ENCODE assay signal across 1 cellular context in genomic region chr1:107464827-107465226, GRCh38.
TF ChIP-seq lines count a peak whose summit lies in the region.

No MANE protein-coding gene starts in this region.

TF ChIP-seq in GM12878, 131 proteins besides CTCF, POLR2A, EP300 and RAD21 (continued from another document and continues in another):
- TF ChIP-seq, protein P1, sequence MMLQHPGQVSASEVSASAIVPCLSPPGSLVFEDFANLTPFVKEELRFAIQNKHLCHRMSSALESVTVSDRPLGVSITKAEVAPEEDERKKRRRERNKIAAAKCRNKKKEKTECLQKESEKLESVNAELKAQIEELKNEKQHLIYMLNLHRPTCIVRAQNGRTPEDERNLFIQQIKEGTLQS (IDR thresholded peaks at IDR 0.05; ENCODE audit: borderline replicate concordance, extremely low read depth, low read depth, low read length) = no peak
- TF ChIP-seq, protein P2, sequence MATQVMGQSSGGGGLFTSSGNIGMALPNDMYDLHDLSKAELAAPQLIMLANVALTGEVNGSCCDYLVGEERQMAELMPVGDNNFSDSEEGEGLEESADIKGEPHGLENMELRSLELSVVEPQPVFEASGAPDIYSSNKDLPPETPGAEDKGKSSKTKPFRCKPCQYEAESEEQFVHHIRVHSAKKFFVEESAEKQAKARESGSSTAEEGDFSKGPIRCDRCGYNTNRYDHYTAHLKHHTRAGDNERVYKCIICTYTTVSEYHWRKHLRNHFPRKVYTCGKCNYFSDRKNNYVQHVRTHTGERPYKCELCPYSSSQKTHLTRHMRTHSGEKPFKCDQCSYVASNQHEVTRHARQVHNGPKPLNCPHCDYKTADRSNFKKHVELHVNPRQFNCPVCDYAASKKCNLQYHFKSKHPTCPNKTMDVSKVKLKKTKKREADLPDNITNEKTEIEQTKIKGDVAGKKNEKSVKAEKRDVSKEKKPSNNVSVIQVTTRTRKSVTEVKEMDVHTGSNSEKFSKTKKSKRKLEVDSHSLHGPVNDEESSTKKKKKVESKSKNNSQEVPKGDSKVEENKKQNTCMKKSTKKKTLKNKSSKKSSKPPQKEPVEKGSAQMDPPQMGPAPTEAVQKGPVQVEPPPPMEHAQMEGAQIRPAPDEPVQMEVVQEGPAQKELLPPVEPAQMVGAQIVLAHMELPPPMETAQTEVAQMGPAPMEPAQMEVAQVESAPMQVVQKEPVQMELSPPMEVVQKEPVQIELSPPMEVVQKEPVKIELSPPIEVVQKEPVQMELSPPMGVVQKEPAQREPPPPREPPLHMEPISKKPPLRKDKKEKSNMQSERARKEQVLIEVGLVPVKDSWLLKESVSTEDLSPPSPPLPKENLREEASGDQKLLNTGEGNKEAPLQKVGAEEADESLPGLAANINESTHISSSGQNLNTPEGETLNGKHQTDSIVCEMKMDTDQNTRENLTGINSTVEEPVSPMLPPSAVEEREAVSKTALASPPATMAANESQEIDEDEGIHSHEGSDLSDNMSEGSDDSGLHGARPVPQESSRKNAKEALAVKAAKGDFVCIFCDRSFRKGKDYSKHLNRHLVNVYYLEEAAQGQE (IDR thresholded peaks at IDR 0.05; ENCODE audit: low read depth, low read length) = no peak
- TF ChIP-seq TARDBP (IDR thresholded peaks at IDR 0.05; ENCODE audit: borderline replicate concordance) = no peak
- TF ChIP-seq, protein P3, sequence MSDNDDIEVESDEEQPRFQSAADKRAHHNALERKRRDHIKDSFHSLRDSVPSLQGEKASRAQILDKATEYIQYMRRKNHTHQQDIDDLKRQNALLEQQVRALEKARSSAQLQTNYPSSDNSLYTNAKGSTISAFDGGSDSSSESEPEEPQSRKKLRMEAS (IDR thresholded peaks at IDR 0.05; ENCODE audit: low read depth, low read length) = no peak
- no peak for TF ChIP-seq HDAC6 (IDR thresholded peaks at IDR 0.05; ENCODE audit: unreplicated experiment)
- no peak for TF ChIP-seq RBBP5 (conservative IDR thresholded peaks at IDR 0.05)
- no peak for TF ChIP-seq NR2F1 (conservative IDR thresholded peaks at IDR 0.05)
- TF ChIP-seq IKZF2 (IDR thresholded peaks at IDR 0.05) = peak; percentile 45; a peak in 2 of 4 replicates
- TF ChIP-seq NKRF (conservative IDR thresholded peaks at IDR 0.05) = no peak
- TF ChIP-seq RAD51 (IDR thresholded peaks at IDR 0.05) = no peak
- TF ChIP-seq CHD2 (IDR thresholded peaks at IDR 0.05; ENCODE audit: borderline replicate concordance, low read depth, low read length) = no peak
- no peak for TF ChIP-seq POLR2AphosphoS2 (IDR thresholded peaks at IDR 0.05; ENCODE audit: low read depth, low read length)
- TF ChIP-seq, protein P4, sequence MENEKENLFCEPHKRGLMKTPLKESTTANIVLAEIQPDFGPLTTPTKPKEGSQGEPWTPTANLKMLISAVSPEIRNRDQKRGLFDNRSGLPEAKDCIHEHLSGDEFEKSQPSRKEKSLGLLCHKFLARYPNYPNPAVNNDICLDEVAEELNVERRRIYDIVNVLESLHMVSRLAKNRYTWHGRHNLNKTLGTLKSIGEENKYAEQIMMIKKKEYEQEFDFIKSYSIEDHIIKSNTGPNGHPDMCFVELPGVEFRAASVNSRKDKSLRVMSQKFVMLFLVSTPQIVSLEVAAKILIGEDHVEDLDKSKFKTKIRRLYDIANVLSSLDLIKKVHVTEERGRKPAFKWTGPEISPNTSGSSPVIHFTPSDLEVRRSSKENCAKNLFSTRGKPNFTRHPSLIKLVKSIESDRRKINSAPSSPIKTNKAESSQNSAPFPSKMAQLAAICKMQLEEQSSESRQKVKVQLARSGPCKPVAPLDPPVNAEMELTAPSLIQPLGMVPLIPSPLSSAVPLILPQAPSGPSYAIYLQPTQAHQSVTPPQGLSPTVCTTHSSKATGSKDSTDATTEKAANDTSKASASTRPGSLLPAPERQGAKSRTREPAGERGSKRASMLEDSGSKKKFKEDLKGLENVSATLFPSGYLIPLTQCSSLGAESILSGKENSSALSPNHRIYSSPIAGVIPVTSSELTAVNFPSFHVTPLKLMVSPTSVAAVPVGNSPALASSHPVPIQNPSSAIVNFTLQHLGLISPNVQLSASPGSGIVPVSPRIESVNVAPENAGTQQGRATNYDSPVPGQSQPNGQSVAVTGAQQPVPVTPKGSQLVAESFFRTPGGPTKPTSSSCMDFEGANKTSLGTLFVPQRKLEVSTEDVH (IDR thresholded peaks at IDR 0.05; ENCODE audit: low read depth, partially characterized antibody) = no peak
- peak; percentile 35; the same call in 1 of the 2 replicates for TF ChIP-seq SMC3 (IDR thresholded peaks at IDR 0.05; ENCODE audit: borderline replicate concordance, low read length)
- no peak for TF ChIP-seq TBL1XR1 (IDR thresholded peaks at IDR 0.05; ENCODE audit: low read depth, low read length)
- TF ChIP-seq KDM1A (IDR thresholded peaks at IDR 0.05; ENCODE audit: borderline replicate concordance) = no peak
- peak; percentile 36; the same call in 1 of the 2 replicates for TF ChIP-seq RUNX3 (IDR thresholded peaks at IDR 0.05; ENCODE audit: low read length)
- TF ChIP-seq BCL11A (IDR thresholded peaks at IDR 0.05; ENCODE audit: low read depth, low read length) = no peak
- TF ChIP-seq, protein P5, sequence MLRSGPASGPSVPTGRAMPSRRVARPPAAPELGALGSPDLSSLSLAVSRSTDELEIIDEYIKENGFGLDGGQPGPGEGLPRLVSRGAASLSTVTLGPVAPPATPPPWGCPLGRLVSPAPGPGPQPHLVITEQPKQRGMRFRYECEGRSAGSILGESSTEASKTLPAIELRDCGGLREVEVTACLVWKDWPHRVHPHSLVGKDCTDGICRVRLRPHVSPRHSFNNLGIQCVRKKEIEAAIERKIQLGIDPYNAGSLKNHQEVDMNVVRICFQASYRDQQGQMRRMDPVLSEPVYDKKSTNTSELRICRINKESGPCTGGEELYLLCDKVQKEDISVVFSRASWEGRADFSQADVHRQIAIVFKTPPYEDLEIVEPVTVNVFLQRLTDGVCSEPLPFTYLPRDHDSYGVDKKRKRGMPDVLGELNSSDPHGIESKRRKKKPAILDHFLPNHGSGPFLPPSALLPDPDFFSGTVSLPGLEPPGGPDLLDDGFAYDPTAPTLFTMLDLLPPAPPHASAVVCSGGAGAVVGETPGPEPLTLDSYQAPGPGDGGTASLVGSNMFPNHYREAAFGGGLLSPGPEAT (IDR thresholded peaks at IDR 0.05; ENCODE audit: low read depth) = peak; percentile 57; the same call in 1 of the 2 replicates
- TF ChIP-seq IRF3 (IDR thresholded peaks at IDR 0.05) = no peak
- no peak for TF ChIP-seq IRF5 (IDR thresholded peaks at IDR 0.05; ENCODE audit: borderline replicate concordance)
- TF ChIP-seq, protein P6, sequence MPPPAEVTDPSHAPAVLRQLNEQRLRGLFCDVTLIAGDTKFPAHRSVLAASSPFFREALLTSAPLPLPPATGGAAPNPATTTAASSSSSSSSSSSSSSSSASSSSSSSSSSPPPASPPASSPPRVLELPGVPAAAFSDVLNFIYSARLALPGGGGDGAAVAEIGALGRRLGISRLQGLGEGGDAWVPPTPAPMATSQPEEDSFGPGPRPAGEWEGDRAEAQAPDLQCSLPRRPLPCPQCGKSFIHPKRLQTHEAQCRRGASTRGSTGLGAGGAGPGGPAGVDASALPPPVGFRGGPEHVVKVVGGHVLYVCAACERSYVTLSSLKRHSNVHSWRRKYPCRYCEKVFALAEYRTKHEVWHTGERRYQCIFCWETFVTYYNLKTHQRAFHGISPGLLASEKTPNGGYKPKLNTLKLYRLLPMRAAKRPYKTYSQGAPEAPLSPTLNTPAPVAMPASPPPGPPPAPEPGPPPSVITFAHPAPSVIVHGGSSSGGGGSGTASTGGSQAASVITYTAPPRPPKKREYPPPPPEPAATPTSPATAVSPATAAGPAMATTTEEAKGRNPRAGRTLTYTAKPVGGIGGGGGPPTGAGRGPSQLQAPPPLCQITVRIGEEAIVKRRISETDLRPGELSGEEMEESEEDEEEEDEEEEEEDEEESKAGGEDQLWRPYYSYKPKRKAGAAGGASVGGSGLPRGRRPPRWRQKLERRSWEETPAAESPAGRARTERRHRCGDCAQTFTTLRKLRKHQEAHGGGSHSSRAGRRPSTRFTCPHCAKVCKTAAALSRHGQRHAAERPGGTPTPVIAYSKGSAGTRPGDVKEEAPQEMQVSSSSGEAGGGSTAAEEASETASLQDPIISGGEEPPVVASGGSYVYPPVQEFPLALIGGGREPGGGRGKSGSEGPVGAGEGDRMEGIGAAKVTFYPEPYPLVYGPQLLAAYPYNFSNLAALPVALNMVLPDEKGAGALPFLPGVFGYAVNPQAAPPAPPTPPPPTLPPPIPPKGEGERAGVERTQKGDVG (CRISPR knock-in tag; IDR thresholded peaks at IDR 0.05) = no peak
- TF ChIP-seq RCOR1 (conservative IDR thresholded peaks at IDR 0.05; ENCODE audit: low read depth, low read length) = no peak
- no peak for TF ChIP-seq HDAC2 (IDR thresholded peaks at IDR 0.05)
- TF ChIP-seq BACH1 (IDR thresholded peaks at IDR 0.05; ENCODE audit: borderline replicate concordance) = no peak
- TF ChIP-seq ZNF207 (IDR thresholded peaks at IDR 0.05; ENCODE audit: borderline replicate concordance) = no peak
- TF ChIP-seq RFX5 (IDR thresholded peaks at IDR 0.05; ENCODE audit: low read depth, low read length) = no peak
- peak; percentile 30; the same call in 1 of the 2 replicates for TF ChIP-seq MTA2 (IDR thresholded peaks at IDR 0.05; ENCODE audit: low read depth)
- TF ChIP-seq BRCA1 (IDR thresholded peaks at IDR 0.05; ENCODE audit: low read depth, low read length) = no peak
- TF ChIP-seq, protein P7, sequence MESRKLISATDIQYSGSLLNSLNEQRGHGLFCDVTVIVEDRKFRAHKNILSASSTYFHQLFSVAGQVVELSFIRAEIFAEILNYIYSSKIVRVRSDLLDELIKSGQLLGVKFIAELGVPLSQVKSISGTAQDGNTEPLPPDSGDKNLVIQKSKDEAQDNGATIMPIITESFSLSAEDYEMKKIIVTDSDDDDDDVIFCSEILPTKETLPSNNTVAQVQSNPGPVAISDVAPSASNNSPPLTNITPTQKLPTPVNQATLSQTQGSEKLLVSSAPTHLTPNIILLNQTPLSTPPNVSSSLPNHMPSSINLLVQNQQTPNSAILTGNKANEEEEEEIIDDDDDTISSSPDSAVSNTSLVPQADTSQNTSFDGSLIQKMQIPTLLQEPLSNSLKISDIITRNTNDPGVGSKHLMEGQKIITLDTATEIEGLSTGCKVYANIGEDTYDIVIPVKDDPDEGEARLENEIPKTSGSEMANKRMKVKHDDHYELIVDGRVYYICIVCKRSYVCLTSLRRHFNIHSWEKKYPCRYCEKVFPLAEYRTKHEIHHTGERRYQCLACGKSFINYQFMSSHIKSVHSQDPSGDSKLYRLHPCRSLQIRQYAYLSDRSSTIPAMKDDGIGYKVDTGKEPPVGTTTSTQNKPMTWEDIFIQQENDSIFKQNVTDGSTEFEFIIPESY (IDR thresholded peaks at IDR 0.05) = no peak
- no peak for TF ChIP-seq ETV6 (conservative IDR thresholded peaks at IDR 0.05 in 1 of 2, IDR thresholded peaks at IDR 0.05 in 1 of 2; ENCODE audit: borderline replicate concordance in 1 of 2, low read depth in 1 of 2)
- TF ChIP-seq ZZZ3 (IDR thresholded peaks at IDR 0.05; ENCODE audit: control insufficient read depth, insufficient read length, low read depth) = no peak
- TF ChIP-seq NFXL1 (IDR thresholded peaks at IDR 0.05; ENCODE audit: borderline replicate concordance) = no peak
- TF ChIP-seq POLR2AphosphoS5 (IDR thresholded peaks at IDR 0.05; ENCODE audit: low read length) = no peak
- peak; percentile 45; the same call in 1 of the 2 replicates for TF ChIP-seq IKZF1 (conservative IDR thresholded peaks at IDR 0.05)
- TF ChIP-seq PAX8 (IDR thresholded peaks at IDR 0.05) = no peak
- TF ChIP-seq CBX3 (IDR thresholded peaks at IDR 0.05; ENCODE audit: borderline replicate concordance, low read depth) = no peak
- TF ChIP-seq NFIC (IDR thresholded peaks at IDR 0.05; ENCODE audit: low read depth, low read length) = no peak
- no peak for TF ChIP-seq FOXK2 (IDR thresholded peaks at IDR 0.05)
- TF ChIP-seq, protein P8, sequence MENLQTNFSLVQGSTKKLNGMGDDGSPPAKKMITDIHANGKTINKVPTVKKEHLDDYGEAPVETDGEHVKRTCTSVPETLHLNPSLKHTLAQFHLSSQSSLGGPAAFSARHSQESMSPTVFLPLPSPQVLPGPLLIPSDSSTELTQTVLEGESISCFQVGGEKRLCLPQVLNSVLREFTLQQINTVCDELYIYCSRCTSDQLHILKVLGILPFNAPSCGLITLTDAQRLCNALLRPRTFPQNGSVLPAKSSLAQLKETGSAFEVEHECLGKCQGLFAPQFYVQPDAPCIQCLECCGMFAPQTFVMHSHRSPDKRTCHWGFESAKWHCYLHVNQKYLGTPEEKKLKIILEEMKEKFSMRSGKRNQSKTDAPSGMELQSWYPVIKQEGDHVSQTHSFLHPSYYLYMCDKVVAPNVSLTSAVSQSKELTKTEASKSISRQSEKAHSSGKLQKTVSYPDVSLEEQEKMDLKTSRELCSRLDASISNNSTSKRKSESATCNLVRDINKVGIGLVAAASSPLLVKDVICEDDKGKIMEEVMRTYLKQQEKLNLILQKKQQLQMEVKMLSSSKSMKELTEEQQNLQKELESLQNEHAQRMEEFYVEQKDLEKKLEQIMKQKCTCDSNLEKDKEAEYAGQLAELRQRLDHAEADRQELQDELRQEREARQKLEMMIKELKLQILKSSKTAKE (IDR thresholded peaks at IDR 0.05; ENCODE audit: low read depth, poor library complexity, severe bottlenecking) = no peak
- TF ChIP-seq SREBF1 (IDR thresholded peaks at IDR 0.05; ENCODE audit: low read length) = no peak
- TF ChIP-seq DPF2 (IDR thresholded peaks at IDR 0.05) = no peak
